ENCODE assay signal across 8 cellular contexts in the genomic region with DNA sequence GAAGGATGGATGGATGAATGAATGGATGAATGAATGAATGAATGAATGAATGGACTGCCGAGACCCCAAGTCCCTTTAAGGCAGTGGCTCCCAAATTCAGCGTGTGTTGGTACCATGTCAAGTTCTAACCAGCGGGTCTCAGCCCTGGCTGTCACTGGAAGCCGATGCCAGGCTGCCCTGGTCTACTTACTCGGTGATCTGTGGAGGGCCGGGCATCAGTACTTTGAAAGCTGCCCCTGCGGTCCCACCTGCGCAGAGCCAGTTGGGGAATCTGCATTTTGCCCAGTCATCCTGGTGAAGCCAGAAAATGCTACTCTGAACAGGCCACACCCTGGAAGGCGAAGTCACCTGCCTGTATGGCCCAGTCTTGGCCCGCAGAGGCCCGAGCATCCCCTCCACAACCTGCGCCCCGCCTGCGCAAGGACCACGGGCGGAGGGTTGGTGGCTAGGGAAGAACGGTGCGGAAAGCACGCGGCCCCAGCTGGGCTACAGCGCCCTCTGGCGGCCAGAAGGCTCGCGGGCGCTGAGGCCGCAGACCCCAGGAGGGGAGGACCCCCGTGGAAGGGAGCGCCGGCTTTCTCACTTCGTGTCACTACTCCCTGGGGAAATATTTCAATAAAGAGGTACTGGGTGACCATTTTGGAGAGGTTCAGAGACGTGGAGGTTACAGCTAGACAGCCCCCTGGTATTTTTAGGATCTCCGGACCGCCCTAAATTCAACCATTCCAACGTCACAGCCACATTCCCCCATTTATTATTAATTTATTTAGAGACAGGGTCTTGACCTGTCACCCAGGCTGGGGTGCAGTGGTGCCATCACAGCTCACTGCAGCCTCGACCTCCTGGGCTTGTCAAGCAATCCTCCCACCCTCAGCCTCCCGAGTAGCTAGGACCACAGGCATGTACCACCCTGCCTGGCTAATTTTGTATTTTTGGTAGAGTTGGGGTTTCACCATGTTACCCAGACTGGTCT. TPM values are rescaled to one million over a fixed set of nuclear protein-coding genes. Genes with fewer than 3 reads are reported as not detected.
DNase-seq lines count a peak whose midpoint lies in the region; ATAC-seq lines count a peak whose summit lies in the region.

No MANE protein-coding gene starts in this region.

- H3K36me3 ChIP-seq in effector memory CD4-positive, alpha-beta T cell (ENCODE audit: control insufficient read depth, insufficient read depth, low read length): peaks cover 5% of the 10 kb centered on the region

- ATAC-seq in stimulated activated naive B cell treated with anti-CD40 and anti-IgM and Interleukin-4, amounts not matched to agents 10 μg/mL and 1 μg/mL and 100 μg/mL, for 72 hours (replicated peaks): peak; percentile 80 to 85

- no peak overlapping the region for H3K4me3 ChIP-seq in effector memory CD4-positive, alpha-beta T cell (ENCODE audit: insufficient read depth, low read depth, low read length, poor library complexity, severe bottlenecking)

- peaks cover 20 to 24% of the 10 kb centered on the region in 2 donors for H3K4me1 Mint-ChIP-seq in stimulated activated naive B cell treated with anti-CD40 and anti-IgM and Interleukin-4, amounts not matched to agents 10 μg/mL and 1 μg/mL and 100 μg/mL, for 72 hours

- H3K4me1 ChIP-seq in effector memory CD4-positive, alpha-beta T cell (ENCODE audit: control insufficient read depth, insufficient read depth, low read length, poor library complexity, severe bottlenecking): peaks cover 3% of the 10 kb centered on the region

- H3K36me3 Mint-ChIP-seq in stimulated activated naive B cell treated with anti-CD40 and anti-IgM and Interleukin-4, amounts not matched to agents 10 μg/mL and 1 μg/mL and 100 μg/mL, for 72 hours: peaks cover 21 to 30% of the 10 kb centered on the region in 2 donors

- no peaks in the 10 kb centered on the region for H3K9me3 ChIP-seq in effector memory CD4-positive, alpha-beta T cell (ENCODE audit: control insufficient read depth, low read length)

- no peaks in the 10 kb centered on the region for H3K9me3 Mint-ChIP-seq in stimulated activated naive B cell treated with anti-CD40 and anti-IgM and Interleukin-4, amounts not matched to agents 10 μg/mL and 1 μg/mL and 100 μg/mL, for 72 hours

- DNase-seq in NCI-H524 (lab: John Stamatoyannopoulos, UW) (peak; percentile 23 to 45), NCI-H524 treated with DMSO at 0.1 percent for 48 hours (lab: John Stamatoyannopoulos, UW) (no peak), NCI-H1092 (lab: John Stamatoyannopoulos, UW) (peak; percentile 19), myocyte (ENCODE audit: low read depth) (peak; percentile 36), mucosa of gallbladder (ENCODE audit: low spot score) (no peak)
- DNase-seq in activated CD4-positive, alpha-beta T cell treated with anti-CD3 and anti-CD28 coated beads, Interleukin-2, amount 50 U/mL, for 24 hours (ENCODE audit: low read depth in 1 of 2, low spot score in 1 of 2): peak; percentile 30 to 48
- DNase-seq in effector memory CD4-positive, alpha-beta T cell: peak in 2 of 3 donors; percentile 6 to 28
- peak; percentile 49 for DNase-seq in stimulated activated naive B cell treated with anti-CD40 and anti-IgM and Interleukin-4, amounts not matched to agents 10 μg/mL and 1 μg/mL and 100 μg/mL, for 72 hours

- H3K27ac Mint-ChIP-seq in stimulated activated naive B cell treated with anti-CD40 and anti-IgM and Interleukin-4, amounts not matched to agents 10 μg/mL and 1 μg/mL and 100 μg/mL, for 72 hours: peak overlapping the region; percentile 42

- H3K27me3 ChIP-seq in effector memory CD4-positive, alpha-beta T cell (replicated peaks; ENCODE audit: control insufficient read depth, insufficient read depth, low read length, poor library complexity, severe bottlenecking): no peaks in the 10 kb centered on the region

- peak overlapping the region; percentile 2 to 13 for H3K4me3 Mint-ChIP-seq in stimulated activated naive B cell treated with anti-CD40 and anti-IgM and Interleukin-4, amounts not matched to agents 10 μg/mL and 1 μg/mL and 100 μg/mL, for 72 hours

- H3K27me3 Mint-ChIP-seq in stimulated activated naive B cell treated with anti-CD40 and anti-IgM and Interleukin-4, amounts not matched to agents 10 μg/mL and 1 μg/mL and 100 μg/mL, for 72 hours: no peaks in the 10 kb centered on the region

- no peak overlapping the region for H3K27ac ChIP-seq in effector memory CD4-positive, alpha-beta T cell (ENCODE audit: insufficient read depth, low read length, poor library complexity, severe bottlenecking)

RNA-seq across cellular contexts. Expression of gene PRKCD, which starts 34.9 kb away (rescaled TPM):
- total RNA-seq in myocyte (1.3 and 1.4 TPM in 2 replicates), mucosa of gallbladder (103 TPM)
- polyA plus RNA-seq in myocyte (2012): 17.4 TPM

RNA-seq across cellular contexts. Expression of gene TKT, which starts 59.9 kb away (rescaled TPM):
- total RNA-seq in myocyte (138 and 187 TPM in 2 replicates), mucosa of gallbladder (396 TPM)
- polyA plus RNA-seq in myocyte (2012): 246 TPM

Comparison
In these comparisons a context has a peak if more than half of its experiments do, and no peak if none do; other contexts are left out.
1. DNase-seq: peak in NCI-H524 (2 of 2), NCI-H1092 (single experiment), activated CD4-positive, alpha-beta T cell treated with anti-CD3 and anti-CD28 coated beads, Interleukin-2, amount 50 U/mL, for 24 hours (2 of 2), effector memory CD4-positive, alpha-beta T cell (2 of 3), myocyte (single experiment) and stimulated activated naive B cell treated with anti-CD40 and anti-IgM and Interleukin-4, amounts not matched to agents 10 μg/mL and 1 μg/mL and 100 μg/mL, for 72 hours (single experiment); none in NCI-H524 treated with DMSO at 0.1 percent for 48 hours (single experiment) and mucosa of gallbladder (single experiment).
2. RNA of gene PRKCD, which starts 34.9 kb away (total RNA-seq): 103 TPM in mucosa of gallbladder (single experiment); 1.3 to 1.4 TPM in myocyte; every median in the first group is over 10 times any median in the second.